In genomic region chr12:48350249-48351021, GRCh38 we compare ENCODE assay signal across 8 cellular contexts. TPM values are rescaled to one million over a fixed set of nuclear protein-coding genes. Genes with fewer than 3 reads are reported as not detected.
DNase-seq lines count a peak whose midpoint lies in the region; ATAC-seq, FAIRE-seq and TF ChIP-seq lines count a peak whose summit lies in the region.

TSS of gene ZNF641 (minus strand) at chr12:48350919. CDS start at chr12:48348090, 2,829 bp downstream.

- no peak for TF ChIP-seq RAD21 in neural cell (conservative IDR thresholded peaks at IDR 0.05)

- H4K20me1 ChIP-seq in neural cell (ENCODE audit: insufficient read depth) = no peaks in the 10 kb centered on the region

- H3F3A ChIP-seq in neural cell (ENCODE audit: insufficient read depth, low read length, poor library complexity, severe bottlenecking) = no peaks in the 10 kb centered on the region

- H2AFZ ChIP-seq in neural cell (ENCODE audit: low read depth, low read length) = peak within 1 kb of the TSS; percentile 86

- H3K4me2 ChIP-seq in neural cell (ENCODE audit: low read length) = peak within 1 kb of the TSS; percentile 97

- H3K36me3 ChIP-seq in neural cell (ENCODE audit: insufficient read depth, low read length) (no peaks in the 10 kb centered on the region), stomach (peaks cover 18 to 28% (median 27%) of the 10 kb centered on the region in 4 donors)

- TF ChIP-seq CTCF in D721Med (IDR thresholded peaks at IDR 0.05; ENCODE audit: insufficient read depth, missing control alignments) (no peak), fibroblast of villous mesenchyme (IDR thresholded peaks at IDR 0.05; ENCODE audit: insufficient read depth, low read depth, low read length) (no peak), neural cell (IDR thresholded peaks at IDR 0.05; ENCODE audit: poor library complexity, severe bottlenecking) (no peak), stomach (IDR thresholded peaks at IDR 0.05) (no peak)

- TF ChIP-seq POLR2A in stomach (IDR thresholded peaks at IDR 0.05) = no peak

- peaks cover 8 to 35% (median 24%) of the 10 kb centered on the region in 4 donors for H3K4me1 ChIP-seq in stomach

- H3K27ac ChIP-seq in neural cell (ENCODE audit: low read length) (peak within 1 kb of the TSS; percentile 69), stomach (peak within 1 kb of the TSS; percentile 90 to 97 (median 95))

- FAIRE-seq in D721Med (lab: Jason Lieb, UNC) = no peak

- WGBS in stomach, 5 donors = 0 to 1% (median 0%) methylated on average over 25 to 61 of the region's 61 CpGs

- peak; percentile 78 for ATAC-seq in GM21367 (IDR thresholded peaks at IDR 0.05; ENCODE audit: unreplicated experiment)

- TF ChIP-seq EP300 in neural cell (conservative IDR thresholded peaks at IDR 0.05; ENCODE audit: poor library complexity, severe bottlenecking) = peak; percentile 33
- TF ChIP-seq EP300 in stomach (IDR thresholded peaks at IDR 0.05) = no peak

- H3K4me3 ChIP-seq in fibroblast of villous mesenchyme (ENCODE audit: low read depth, low read length) (peak within 1 kb of the TSS; percentile 67), neural cell (ENCODE audit: low read length) (peak within 1 kb of the TSS; percentile 95), stomach (peak within 1 kb of the TSS; percentile 64 to 85 (median 73))

- peak; percentile 44 for DNase-seq in D721Med (ENCODE audit: insufficient read length, low spot score)
- DNase-seq in HUDEP-2 (lab: John Stamatoyannopoulos, UW; ENCODE audit: unreplicated experiment in 76 of 76) = peak in 66 of 76 experiments; percentile 9 to 72 (median 53)
- peak; percentile 86 for DNase-seq in RPMI8226
- DNase-seq in activated effector memory CD4-positive, alpha-beta T cell treated with Interleukin-2 at 50 U/mL for 16 hours = peak; percentile 81
- peak; percentile 85 for DNase-seq in fibroblast of villous mesenchyme (ENCODE audit: low read depth)
- DNase-seq in stomach = peak; percentile 88

- H3K9ac ChIP-seq in neural cell (ENCODE audit: low read length) = peak within 1 kb of the TSS; percentile 84

- H3K27me3 ChIP-seq in neural cell (ENCODE audit: insufficient read depth, low read depth, low read length) (no peaks in the 10 kb centered on the region), stomach (no peaks in the 10 kb centered on the region)

- H3K79me2 ChIP-seq in neural cell (replicated peaks; ENCODE audit: insufficient read depth, low read length) = no peaks in the 10 kb centered on the region

- H3K9me3 ChIP-seq in neural cell (ENCODE audit: low read length) (no peaks in the 10 kb centered on the region), stomach (no peaks in the 10 kb centered on the region)

- no peaks in the 10 kb centered on the region for H3K9me2 ChIP-seq in neural cell (ENCODE audit: insufficient read depth, low read length)

- intact Hi-C loops in stomach (cut with DNase I; ENCODE audit: low total_unique reads) = no loop called here

TF ChIP-seq in neural cell, 6 proteins besides CTCF, POLR2A, EP300 and RAD21:
- TF ChIP-seq SMC3 (conservative IDR thresholded peaks at IDR 0.05; ENCODE audit: poor library complexity) (peak; percentile 13), REST (IDR thresholded peaks at IDR 0.05; ENCODE audit: borderline replicate concordance) (no peak), MXI1 (conservative IDR thresholded peaks at IDR 0.05; ENCODE audit: poor library complexity, severe bottlenecking) (peak; percentile 57)
TF ChIP-seq in neural cell: peak in this region for 2.

RNA-seq across cellular contexts. Expression of gene ZNF641, which starts in this region (rescaled TPM):
- total RNA-seq in fibroblast of villous mesenchyme = 9.3 and 16.8 TPM in 2 replicates
- polyA plus RNA-seq in neural cell = 41.6 TPM in 2 replicates
- 48.9 and 52.1 TPM in 2 replicates for polyA minus RNA-seq in neural cell
- 10 to 100 TPM in 3 of 5 donors, 1 to 10 TPM in 1, under 1 TPM in 1; 0.58 to 39.3 (median 12.6) TPM for total RNA-seq in stomach
- 1 to 10 TPM; 3.6 to 5.7 (median 4.9) TPM for polyA plus RNA-seq in stomach

Comparison
In these comparisons a context has a peak if more than half of its experiments do, and no peak if none do; other contexts are left out.
1. Peak in every context shown above with its lines: DNase-seq, ATAC-seq, H3K4me3 ChIP-seq and H3K27ac ChIP-seq.